In genomic region chr6:73722318-73723060, GRCh38 we compare ENCODE assay signal across 9 cellular contexts. TPM values are rescaled to one million over a fixed set of nuclear protein-coding genes. Genes with fewer than 3 reads are reported as not detected.
DNase-seq lines count a peak whose midpoint lies in the region; ATAC-seq, FAIRE-seq and TF ChIP-seq lines count a peak whose summit lies in the region.
"Had no signal": no experiment of that assay in that cellular context is flagged by ENCODE, and none has a peak within 500 bp of the region (broad histone marks: within the 10 kb centered on the region; RNA-seq: fewer than 3 reads in every experiment).

No MANE protein-coding gene starts in this region.

- H3K4me1 Mint-ChIP-seq in stimulated activated memory B cell treated with anti-CD40 and anti-IgM and Interleukin-4, amounts not matched to agents 10 μg/mL and 1 μg/mL and 100 μg/mL, for 72 hours, result peaks cover 11% of the 10 kb centered on the region

- H2AFZ ChIP-seq in GM12878 (ENCODE audit: control insufficient read depth, low read depth, low read length), result peak overlapping the region; percentile 77

- no peaks in the 10 kb centered on the region for H3K27me3 ChIP-seq in BLaER1 treated with 17β-estradiol and CSF1 and Interleukin-3, amounts not matched to agents 10 nM and 100 nM
- no peaks in the 10 kb centered on the region for H3K27me3 ChIP-seq in GM12878 (replicated peaks in 1 of 2; ENCODE audit: control insufficient read depth in 2 of 2, insufficient read depth in 2 of 2, low read length in 1 of 2)
- no peaks in the 10 kb centered on the region for H3K27me3 ChIP-seq in WERI-Rb-1 (ENCODE audit: insufficient read depth, low read depth, severe bottlenecking)

- CTCF ChIA-PET in GM12878 (lab: Yijun Ruan, JAX), result interaction anchor here (0.8 to 3.7 kb wide), 6 partner anchors 8 to 46 kb away, joined by 3 to 23 read pairs (median 4); no protein-coding TSS in a partner anchor

- no peaks in the 10 kb centered on the region for H3K27me3 Mint-ChIP-seq in stimulated activated memory B cell treated with anti-CD40 and anti-IgM and Interleukin-4, amounts not matched to agents 10 μg/mL and 1 μg/mL and 100 μg/mL, for 72 hours

- no TSS peak for BruUV-seq in GM12878 (replicated peaks; lab: Mats Ljungman, UMichigan)

- H3K9ac ChIP-seq in BLaER1 treated with 17β-estradiol and CSF1 and Interleukin-3, amounts not matched to agents 10 nM and 100 nM, result peak overlapping the region in 1 of 11 experiments; percentile 2; a peak in 2 of 22 replicates
- H3K9ac ChIP-seq in GM12878 (ENCODE audit: control insufficient read depth, insufficient read depth, low read length), result no peak overlapping the region
- H3K9ac ChIP-seq in kidney (ENCODE audit: low read length in 2 of 2), result no peak overlapping the region

- 0 out of 22 replicates have a peak, but pooled peaks cover 0 to 3% (median 0%) of the 10 kb centered on the region in 11 experiments for H3K9me3 ChIP-seq in BLaER1 treated with 17β-estradiol and CSF1 and Interleukin-3, amounts not matched to agents 10 nM and 100 nM (replicated peaks in 1 of 11)
- H3K9me3 ChIP-seq in GM12878 (replicated peaks; ENCODE audit: control insufficient read depth, insufficient read depth, low read length) (no peaks in the 10 kb centered on the region), WERI-Rb-1 (ENCODE audit: severe bottlenecking) (no peaks in the 10 kb centered on the region), kidney (ENCODE audit: control insufficient read depth in 1 of 2, low read length in 2 of 2) (no peaks in the 10 kb centered on the region)

- H4K20me1 ChIP-seq in BLaER1 treated with 17β-estradiol and CSF1 and Interleukin-3, amounts not matched to agents 10 nM and 100 nM, result no peaks in the 10 kb centered on the region
- no peaks in the 10 kb centered on the region for H4K20me1 ChIP-seq in GM12878 (ENCODE audit: control insufficient read depth, insufficient read depth)

- TF ChIP-seq CTCF in GM12878 (IDR thresholded peaks at IDR 0.05 in 2 of 3, conservative IDR thresholded peaks at IDR 0.05 in 1 of 3; ENCODE audit: control insufficient read depth in 2 of 3, extremely low read depth in 1 of 3, insufficient read depth in 1 of 3, low read depth in 3 of 3, low read length in 3 of 3) (no peak), WERI-Rb-1 (IDR thresholded peaks at IDR 0.05; ENCODE audit: low read depth, low read length) (no peak), kidney (IDR thresholded peaks at IDR 0.05; ENCODE audit: borderline replicate concordance, extremely low read depth, insufficient read depth) (no peak)

- intact Hi-C loops in GM12878 (cut with micrococcal nuclease; ENCODE audit: unreplicated experiment) (no loop called here), kidney (cut with DNase I) (no loop called here)

- H3K27ac ChIP-seq in BLaER1 treated with 17β-estradiol and CSF1 and Interleukin-3, amounts not matched to agents 10 nM and 100 nM, result peak overlapping the region in 3 of 11 experiments; percentile 51 to 64 (median 59); a peak in 5 of 22 replicates
- H3K27ac ChIP-seq in GM12878 (ENCODE audit: control insufficient read depth, insufficient read depth) (no peak overlapping the region; the same call in 1 of the 2 replicates), WERI-Rb-1 (no peak overlapping the region), kidney (ENCODE audit: low read depth in 2 of 2, low read length in 2 of 2) (no peak overlapping the region)
- H3K27ac ChIP-seq: HL-60 had no signal

- RAD21 ChIA-PET in GM12878 (lab: Charles Lee; ENCODE audit: unreplicated experiment), result interaction anchor here (1.3 kb wide), 1 partner anchor 11 kb away, joined by 3 read pairs; no protein-coding TSS in a partner anchor

- H3K4me3 ChIP-seq in BLaER1 treated with 17β-estradiol and CSF1 and Interleukin-3, amounts not matched to agents 10 nM and 100 nM, result no peak overlapping the region
- H3K4me3 ChIP-seq in GM12878 (no peak overlapping the region), WERI-Rb-1 (ENCODE audit: low read depth, low read length) (no peak overlapping the region), kidney (ENCODE audit: low read length in 2 of 2) (no peak overlapping the region)

- TF ChIP-seq EP300 in GM12878 (IDR thresholded peaks at IDR 0.05; ENCODE audit: borderline replicate concordance in 1 of 2, control insufficient read depth in 1 of 2, low read depth in 2 of 2, low read length in 2 of 2), result peak; percentile 53 to 73; a peak in 3 of 4 replicates

- in situ Hi-C loops in GM12878 (cut with MboI), result no loop called here

- H3K4me2 ChIP-seq in BLaER1 treated with 17β-estradiol and CSF1 and Interleukin-3, amounts not matched to agents 10 nM and 100 nM, result peak overlapping the region in 10 of 11 experiments; percentile 0 to 63 (median 32); a peak in 16 of 22 replicates
- H3K4me2 ChIP-seq in GM12878 (ENCODE audit: control insufficient read depth, insufficient read depth), result no peak overlapping the region; the same call in 1 of the 2 replicates

- no peaks in the 10 kb centered on the region for H3K79me2 ChIP-seq in GM12878 (ENCODE audit: control insufficient read depth, insufficient read depth, low read length)

- peak; percentile 13 for FAIRE-seq in GM12878 (lab: Jason Lieb, UNC)
- no peak for FAIRE-seq in kidney (lab: Jason Lieb, UNC)

- no peaks in the 10 kb centered on the region for H3K36me3 ChIP-seq in BLaER1 treated with 17β-estradiol and CSF1 and Interleukin-3, amounts not matched to agents 10 nM and 100 nM
- H3K36me3 ChIP-seq in GM12878 (ENCODE audit: control insufficient read depth in 2 of 2, insufficient read depth in 2 of 2, low read length in 1 of 2) (no peaks in the 10 kb centered on the region), WERI-Rb-1 (no peaks in the 10 kb centered on the region), kidney (ENCODE audit: control insufficient read depth in 1 of 2, insufficient read depth in 2 of 2, low read length in 2 of 2) (no peaks in the 10 kb centered on the region)

- POLR2A ChIA-PET in GM12878 (lab: Charles Lee), result no interaction called here

- TF ChIP-seq POLR2A in GM12878 (IDR thresholded peaks at IDR 0.05; ENCODE audit: low read depth, low read length), result no peak

- peak; percentile 52 for ATAC-seq in GM21360 (IDR thresholded peaks at IDR 0.05; ENCODE audit: unreplicated experiment)
- ATAC-seq in HG03575 (IDR thresholded peaks at IDR 0.05; ENCODE audit: extremely low read depth, insufficient number of reproducible peaks, low FRiP score, unreplicated experiment), result peak; percentile 52
- ATAC-seq in GM12878, result peak; percentile 85
- peak; percentile 83 for ATAC-seq in stimulated activated memory B cell treated with anti-CD40 and anti-IgM and Interleukin-4, amounts not matched to agents 10 μg/mL and 1 μg/mL and 100 μg/mL, for 72 hours

- H3K36me3 Mint-ChIP-seq in stimulated activated memory B cell treated with anti-CD40 and anti-IgM and Interleukin-4, amounts not matched to agents 10 μg/mL and 1 μg/mL and 100 μg/mL, for 72 hours, result no peaks in the 10 kb centered on the region

- SMC1A ChIA-PET in GM12878 (lab: Charles Lee; ENCODE audit: uncharacterized antibody, unreplicated experiment), result interaction anchor here (1.1 to 2.6 kb wide), 2 partner anchors 9 to 47 kb away, joined by 6 read pairs; no protein-coding TSS in a partner anchor

- peaks cover 17 to 31% (median 22%) of the 10 kb centered on the region in 10 experiments; a peak in 18 of 20 replicates for H3K4me1 ChIP-seq in BLaER1 treated with 17β-estradiol and CSF1 and Interleukin-3, amounts not matched to agents 10 nM and 100 nM
- peaks cover 3% of the 10 kb centered on the region for H3K4me1 ChIP-seq in GM12878 (ENCODE audit: control insufficient read depth, insufficient read depth, low read length)
- H3K4me1 ChIP-seq in kidney (ENCODE audit: control insufficient read depth in 1 of 2, insufficient read depth in 1 of 2, low read depth in 1 of 2, low read length in 2 of 2), result no peaks in the 10 kb centered on the region

- DNase-seq in GM12878 (ENCODE audit: low read depth, low spot score), result peak; percentile 46
- no peak for DNase-seq in WERI-Rb-1
- DNase-seq in DMS 273 treated with DMSO at 0.1 percent for 48 hours (lab: John Stamatoyannopoulos, UW), result no peak
- no peak for DNase-seq in kidney

- H3K27ac Mint-ChIP-seq in stimulated activated memory B cell treated with anti-CD40 and anti-IgM and Interleukin-4, amounts not matched to agents 10 μg/mL and 1 μg/mL and 100 μg/mL, for 72 hours, result no peak overlapping the region

- WGBS in GM12878 (ENCODE audit: insufficient coverage, insufficient replicate concordance, low lambda C conversion rate, missing lambda C conversion rate), result 19% methylated on average over 9 of the region's 9 CpGs

- no peaks in the 10 kb centered on the region for H3K9me3 Mint-ChIP-seq in stimulated activated memory B cell treated with anti-CD40 and anti-IgM and Interleukin-4, amounts not matched to agents 10 μg/mL and 1 μg/mL and 100 μg/mL, for 72 hours

- TF ChIP-seq RAD21 in GM12878 (IDR thresholded peaks at IDR 0.05; ENCODE audit: insufficient read depth, low read depth, low read length), result no peak

- no peak overlapping the region for H3K4me3 Mint-ChIP-seq in stimulated activated memory B cell treated with anti-CD40 and anti-IgM and Interleukin-4, amounts not matched to agents 10 μg/mL and 1 μg/mL and 100 μg/mL, for 72 hours

TF ChIP-seq in GM12878, 131 proteins besides CTCF, POLR2A, EP300 and RAD21 (continues in another document):
- no peak for TF ChIP-seq MYC (IDR thresholded peaks at IDR 0.05; ENCODE audit: insufficient read depth, insufficient read length, insufficient replicate concordance, low read length, severe bottlenecking)

RNA-seq across cellular contexts. Expression of gene CD109, which starts 26.5 kb away (rescaled TPM):
- total RNA-seq in GM12878 (2013; cell fraction: nucleolus; rRNA removed), result 2.0 and 2.7 TPM in 2 replicates
- 3.8 and 4.8 TPM in 2 replicates for total RNA-seq in GM12878 (2014; rRNA removed)
- 3.4 and 3.8 TPM in 2 replicates for total RNA-seq in GM12878 (2014; rRNA removed; fragmentation: Illumina TruSeq; extraction: Trizol)
- total RNA-seq in GM12878 (2021), result 3.2 and 4.4 TPM in 2 replicates
- 0.58 TPM for polyA plus RNA-seq in GM12878 (2011; ENCODE audit: low read depth)
- 0.27 and 0.30 TPM in 2 replicates for polyA plus RNA-seq in GM12878 (2011; rRNA removed)
- 0.05 and 0.09 TPM in 2 replicates for polyA plus RNA-seq in GM12878 (2011; cell fraction: cytosol; rRNA removed)
- polyA plus RNA-seq in GM12878 (2011; cell fraction: nucleus; rRNA removed), result 0.13 and 0.15 TPM in 2 replicates
- polyA plus RNA-seq in GM12878 (2012), result 0.60 and 1.4 TPM in 2 replicates
- polyA plus RNA-seq in GM12878 (2014; fragmentation: Illumina TruSeq; extraction: Trizol), result 3.9 and 5.5 TPM in 2 replicates
- polyA plus RNA-seq in GM12878 (2014; fragmentation: Nextera tagmentation; extraction: Ambion mirVana), result 1 to 10 TPM; 1.0 to 1.5 TPM
- polyA plus RNA-seq in GM12878 (2014; rRNA removed), result 2.3 TPM in 2 replicates
- polyA plus RNA-seq in GM12878 (2016; fragmentation: Nextera tagmentation; extraction: Ambion mirVana), result 1 to 10 TPM; 1.4 to 2.0 TPM
- polyA minus RNA-seq in GM12878 (2011; rRNA and poly(A)+ RNA removed), result 0.15 and 0.22 TPM in 2 replicates
- polyA minus RNA-seq in GM12878 (2011; cell fraction: cytosol; rRNA and poly(A)+ RNA removed), result 0.13 and 0.42 TPM in 2 replicates
- 0.10 and 0.60 TPM in 2 replicates for polyA minus RNA-seq in GM12878 (2011; cell fraction: nucleus; rRNA and poly(A)+ RNA removed)
- total RNA-seq in kidney, result 19.0 TPM
- 3.7 TPM for polyA plus RNA-seq in kidney (ENCODE audit: insufficient read depth, low read depth, low replicate concordance)
